Comparison of ENCODE assay signal across 7 cellular contexts in the genomic region with DNA sequence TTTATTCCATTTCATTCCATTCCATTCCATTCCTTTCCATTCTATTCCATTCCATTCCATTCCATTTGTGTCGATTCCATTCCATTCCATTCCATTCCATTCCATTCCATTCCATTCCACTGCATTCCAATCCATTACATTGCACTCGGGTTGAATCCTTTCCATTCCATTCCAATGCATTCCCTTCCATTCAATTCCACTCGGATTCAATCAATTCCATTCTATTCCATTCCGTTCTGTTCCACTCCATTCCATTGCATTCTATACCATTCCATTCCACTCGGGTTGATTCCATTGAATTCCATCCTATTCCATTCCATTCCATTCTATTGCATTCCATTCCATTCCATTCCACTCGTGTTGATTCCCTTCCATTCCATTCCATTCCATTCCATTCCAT.
DNase-seq lines count a peak whose midpoint lies in the region; TF ChIP-seq lines count a peak whose summit lies in the region.
"Not testable (repeated sequence)": the region's sequence is repeated elsewhere in the genome, so short reads cannot be mapped to it uniquely, and the experiment has no call there.

No MANE protein-coding gene starts in this region.

- peak; percentile 39 for DNase-seq in GM12865 (ENCODE audit: low read depth)
- peak; percentile 67 for DNase-seq in NAMALWA (ENCODE audit: low spot score)
- DNase-seq in activated CD4-positive, alpha-beta T cell treated with anti-CD3 and anti-CD28 coated beads, Interleukin-2, amount 10 ng/mL, durations not matched to agents 24 days and 14 days, result peak; percentile 63
- not testable (repeated sequence) for DNase-seq in coronary artery (ENCODE audit: low spot score)
- peak; percentile 48 for DNase-seq in fibroblast of pulmonary artery (ENCODE audit: low read depth)
- DNase-seq in left kidney (ENCODE audit: low read depth, low spot score), result peak; percentile 72
- DNase-seq in pons (ENCODE audit: low spot score), result peak; percentile 90

- intact Hi-C loops in activated CD4-positive, alpha-beta T cell treated with anti-CD3 and anti-CD28 coated beads, Interleukin-2, amount 10 ng/mL, durations not matched to agents 24 days and 14 days (cut with micrococcal nuclease), result not testable (repeated sequence)

- not testable (repeated sequence) for H3K27ac ChIP-seq in coronary artery

- not testable (repeated sequence) for H3K27me3 Mint-ChIP-seq in activated CD4-positive, alpha-beta T cell treated with anti-CD3 and anti-CD28 coated beads, Interleukin-2, amount 10 ng/mL, durations not matched to agents 24 days and 14 days

- not testable (repeated sequence) for H3K27ac Mint-ChIP-seq in activated CD4-positive, alpha-beta T cell treated with anti-CD3 and anti-CD28 coated beads, Interleukin-2, amount 10 ng/mL, durations not matched to agents 24 days and 14 days

- not testable (repeated sequence) for H3K4me3 Mint-ChIP-seq in activated CD4-positive, alpha-beta T cell treated with anti-CD3 and anti-CD28 coated beads, Interleukin-2, amount 10 ng/mL, durations not matched to agents 24 days and 14 days

- not testable (repeated sequence) for TF ChIP-seq CTCF in GM12865 (IDR thresholded peaks at IDR 0.05; ENCODE audit: insufficient read depth, low read depth, low read length, missing control alignments); coronary artery (IDR thresholded peaks at IDR 0.05); fibroblast of pulmonary artery (IDR thresholded peaks at IDR 0.05; ENCODE audit: low read length, missing control alignments)

- not testable (repeated sequence) for H3K4me1 Mint-ChIP-seq in activated CD4-positive, alpha-beta T cell treated with anti-CD3 and anti-CD28 coated beads, Interleukin-2, amount 10 ng/mL, durations not matched to agents 24 days and 14 days

- not testable (repeated sequence) for H3K4me3 ChIP-seq in GM12865 (ENCODE audit: low read depth, low read length); fibroblast of pulmonary artery (replicated peaks; ENCODE audit: low read depth, low read length)
- peak overlapping the region; percentile 0 for H3K4me3 ChIP-seq in coronary artery

- H3K36me3 Mint-ChIP-seq in activated CD4-positive, alpha-beta T cell treated with anti-CD3 and anti-CD28 coated beads, Interleukin-2, amount 10 ng/mL, durations not matched to agents 24 days and 14 days (ENCODE audit: low read depth), result peaks cover 64% of the 10 kb centered on the region

- peaks cover 67% of the 10 kb centered on the region for H3K9me3 Mint-ChIP-seq in activated CD4-positive, alpha-beta T cell treated with anti-CD3 and anti-CD28 coated beads, Interleukin-2, amount 10 ng/mL, durations not matched to agents 24 days and 14 days
